In the genomic region with DNA sequence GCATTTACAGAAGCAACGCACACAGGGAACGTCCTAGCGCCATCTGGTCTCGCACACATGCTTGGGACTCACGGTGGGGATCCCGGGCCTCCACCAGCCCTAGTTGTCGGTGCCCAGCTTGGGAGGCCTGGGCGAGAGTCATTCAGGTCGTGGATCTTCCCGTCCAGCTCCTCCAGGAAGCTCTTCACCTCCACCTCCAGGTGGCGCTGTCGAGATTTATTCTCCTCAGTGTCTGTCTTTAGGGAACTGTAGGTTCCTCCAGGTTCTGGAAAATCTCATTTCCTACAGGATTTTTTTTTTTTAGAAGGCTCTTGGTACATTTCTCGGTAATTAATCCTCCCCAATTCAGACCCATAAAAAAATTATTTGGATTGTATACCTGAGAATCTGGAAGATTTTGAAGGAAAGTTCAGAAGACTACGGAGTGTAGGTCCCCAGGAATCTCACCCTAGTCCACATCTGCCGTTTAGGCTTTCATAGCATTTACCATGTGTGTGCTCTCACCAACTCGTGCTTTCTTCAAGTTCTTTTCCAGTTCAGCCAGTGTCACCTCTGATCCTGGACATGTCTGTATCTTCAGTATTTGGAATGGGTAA, we compare ENCODE assay signal across 8 cellular contexts.
DNase-seq lines count a peak whose midpoint lies in the region; ATAC-seq and TF ChIP-seq lines count a peak whose summit lies in the region.

No MANE protein-coding gene starts in this region.

- H3K4me1 ChIP-seq in DND-41 (ENCODE audit: insufficient read depth, low read length) (peaks cover 13% of the 10 kb centered on the region), left ventricle myocardium inferior (no peaks in the 10 kb centered on the region)

- H3K27ac ChIP-seq in DND-41 (ENCODE audit: low read length) = peak overlapping the region; percentile 60
- no peak overlapping the region for H3K27ac ChIP-seq in left ventricle myocardium inferior (replicated peaks)

- H3K27me3 ChIP-seq in DND-41 (ENCODE audit: insufficient read depth, low read length, poor library complexity) (no peaks in the 10 kb centered on the region), left ventricle myocardium inferior (ENCODE audit: low read depth) (peaks cover 75% of the 10 kb centered on the region)

- H3K9me3 ChIP-seq in DND-41 (ENCODE audit: insufficient read depth, low read length, severe bottlenecking) = no peaks in the 10 kb centered on the region
- H3K9me3 ChIP-seq in left ventricle myocardium inferior (replicated peaks) = no peaks in the 10 kb centered on the region

- H2AFZ ChIP-seq in DND-41 (ENCODE audit: low read depth, low read length) = no peak overlapping the region

- ATAC-seq in DND-41 (ENCODE audit: insufficient read depth, low read depth) = peak; percentile 71
- ATAC-seq in SK-N-SH treated with all-trans-retinoic acid at 6 μM for 48 hours = no peak
- no peak for ATAC-seq in GM18870 (IDR thresholded peaks at IDR 0.05; ENCODE audit: unreplicated experiment)

- H3K36me3 ChIP-seq in DND-41 (ENCODE audit: insufficient read depth, low read length) (peaks cover 15% of the 10 kb centered on the region), left ventricle myocardium inferior (no peaks in the 10 kb centered on the region)

- intact Hi-C loops in left ventricle myocardium inferior (cut with micrococcal nuclease) = no loop called here

- no peak overlapping the region for H3K4me2 ChIP-seq in DND-41 (ENCODE audit: insufficient read depth, low read length)

- no peak overlapping the region for H3K9ac ChIP-seq in DND-41 (ENCODE audit: low read depth, low read length)

- peak; percentile 80 for TF ChIP-seq CTCF in DND-41 (IDR thresholded peaks at IDR 0.05; ENCODE audit: borderline replicate concordance, extremely low read depth, low read length, poor library complexity, severe bottlenecking)
- peak; percentile 53 for TF ChIP-seq CTCF in left ventricle myocardium inferior (IDR thresholded peaks at IDR 0.05; ENCODE audit: borderline replicate concordance)

- H3K4me3 ChIP-seq in DND-41 (ENCODE audit: low read depth in 1 of 2, low read length in 2 of 2) = no peak overlapping the region
- no peak overlapping the region for H3K4me3 ChIP-seq in left ventricle myocardium inferior

- no peaks in the 10 kb centered on the region for H3K79me2 ChIP-seq in DND-41 (ENCODE audit: insufficient read depth, low read length)

- no peaks in the 10 kb centered on the region for H4K20me1 ChIP-seq in DND-41 (ENCODE audit: insufficient read depth, low read length)

- DNase-seq in DND-41 (peak; percentile 70), NCI-H1105 (lab: John Stamatoyannopoulos, UW) (peak; percentile 18), left ventricle myocardium inferior (peak; percentile 19), OCI-M2 (lab: John Stamatoyannopoulos, UW; ENCODE audit: unreplicated experiment) (no peak)
- peak; percentile 58 to 65 for DNase-seq in activated CD4-positive, alpha-beta T cell treated with anti-CD3 and anti-CD28 coated beads, Interleukin-2, amount 50 U/mL, for 24 hours (ENCODE audit: low read depth in 1 of 2, low spot score in 1 of 2)
- DNase-seq in stimulated activated CD8-positive, alpha-beta memory T cell treated with anti-CD3 and anti-CD28 coated beads, Interleukin-15, amount 100 ng/mL, for 4 hours (ENCODE audit: low read depth in 2 of 2) = peak; percentile 25 to 39

TF ChIP-seq in SK-N-SH treated with all-trans-retinoic acid at 6 μM for 48 hours, 23 proteins besides CTCF, POLR2A, EP300 and RAD21:
- TF ChIP-seq ESRRG (CRISPR knock-in tag; IDR thresholded peaks at IDR 0.05) = no peak
- no peak for TF ChIP-seq ARNTL (CRISPR knock-in tag; IDR thresholded peaks at IDR 0.05; ENCODE audit: borderline replicate concordance, low read depth)
- no peak for TF ChIP-seq ZC3H10 (CRISPR knock-in tag; IDR thresholded peaks at IDR 0.05)
- no peak for TF ChIP-seq SNAI2 (CRISPR knock-in tag; IDR thresholded peaks at IDR 0.05)
- TF ChIP-seq CSDC2 (CRISPR knock-in tag; IDR thresholded peaks at IDR 0.05) = no peak
- TF ChIP-seq CREB5 (CRISPR knock-in tag; IDR thresholded peaks at IDR 0.05; ENCODE audit: low read depth) = no peak
- TF ChIP-seq TCF4 (CRISPR knock-in tag; IDR thresholded peaks at IDR 0.05; ENCODE audit: borderline replicate concordance) = no peak
- no peak for TF ChIP-seq ZNF565 (CRISPR knock-in tag; conservative IDR thresholded peaks at IDR 0.05; ENCODE audit: low read depth)
- no peak for TF ChIP-seq RARB (CRISPR knock-in tag; IDR thresholded peaks at IDR 0.05)
- TF ChIP-seq OSR1 (CRISPR knock-in tag; IDR thresholded peaks at IDR 0.05) = no peak
- TF ChIP-seq GLIS3 (CRISPR knock-in tag; IDR thresholded peaks at IDR 0.05) = no peak
- TF ChIP-seq PPARA (CRISPR knock-in tag; IDR thresholded peaks at IDR 0.05; ENCODE audit: borderline replicate concordance) = no peak
- no peak for TF ChIP-seq ZFP3 (CRISPR knock-in tag; IDR thresholded peaks at IDR 0.05)
- TF ChIP-seq ZFP30 (CRISPR knock-in tag; IDR thresholded peaks at IDR 0.05) = no peak
- TF ChIP-seq ZNF70 (CRISPR knock-in tag; IDR thresholded peaks at IDR 0.05) = no peak
TF ChIP-seq in SK-N-SH treated with all-trans-retinoic acid at 6 μM for 48 hours: peak in this region for 0.
